17 cellular contexts compared by ENCODE assay signal in the genomic region with DNA sequence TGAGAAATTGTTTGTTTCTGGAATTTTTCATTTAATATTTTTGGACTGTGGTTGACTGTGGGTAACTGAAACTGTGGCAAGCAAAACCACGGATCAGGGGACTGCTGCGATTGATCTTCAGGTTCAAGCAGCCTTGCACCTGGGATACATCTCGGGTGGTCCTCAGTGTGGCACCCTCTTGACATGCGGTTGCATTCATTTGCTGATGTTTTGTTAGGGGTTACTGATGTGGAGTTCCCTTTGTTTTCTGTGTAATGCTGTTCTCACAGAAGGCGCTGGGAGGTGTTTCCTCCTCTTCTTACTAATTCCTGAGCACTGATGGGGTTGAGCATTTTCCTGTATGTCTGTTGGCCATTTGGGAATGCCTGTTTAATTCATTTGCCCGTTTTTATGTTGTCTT.
DNase-seq lines count a peak whose midpoint lies in the region; ATAC-seq, FAIRE-seq and TF ChIP-seq lines count a peak whose summit lies in the region.
"Had no signal": no experiment of that assay in that cellular context is flagged by ENCODE, and none has a peak within 500 bp of the region (broad histone marks: within the 10 kb centered on the region; RNA-seq: fewer than 3 reads in every experiment).

No MANE protein-coding gene starts in this region.

- peaks cover 35% of the 10 kb centered on the region for H3K4me1 Mint-ChIP-seq in progenitor cell of endocrine pancreas (ENCODE audit: low read depth)

- DNase-seq in GM19239 (ENCODE audit: insufficient read length, low spot score) (no peak), progenitor cell of endocrine pancreas (ENCODE audit: low spot score, unreplicated experiment) (no peak), foreskin fibroblast (no peak)
- no peak for DNase-seq in activated CD8-positive, alpha-beta memory T cell treated with anti-CD3 and anti-CD28 coated beads, Interleukin-2, amount 50 U/mL, for 48 hours
- no peak for DNase-seq in effector CD4-positive, alpha-beta T cell
- DNase-seq: activated CD8-positive, alpha-beta memory T cell treated with anti-CD3 and anti-CD28 coated beads, Interleukin-2, amount 50 U/mL, for 4 hours; effector CD8-positive, alpha-beta T cell; PC-3; retina; SW 1271; thyroid gland had no signal

- H3K9me3 ChIP-seq in OCI-LY1 (ENCODE audit: low read length), result no peaks in the 10 kb centered on the region
- H3K9me3 ChIP-seq: thyroid gland had no signal

- peaks cover 89% of the 10 kb centered on the region for H3K4me1 ChIP-seq in OCI-LY1 (ENCODE audit: insufficient read depth, low read length, severe bottlenecking)

- H3K79me2 ChIP-seq in OCI-LY1 (ENCODE audit: insufficient read depth, low read length), result peaks cover 42% of the 10 kb centered on the region

- H4K20me1 ChIP-seq in OCI-LY1 (ENCODE audit: insufficient read depth, low read length), result no peaks in the 10 kb centered on the region

- peak overlapping the region; percentile 6 for H3K4me3 ChIP-seq in OCI-LY1 (ENCODE audit: low read depth, low read length, poor library complexity, severe bottlenecking)
- no peak overlapping the region for H3K4me3 ChIP-seq in foreskin fibroblast (ENCODE audit: low read depth in 1 of 2, low read length in 2 of 2)
- H3K4me3 ChIP-seq: thyroid gland had no signal

- H3K4me2 ChIP-seq in OCI-LY1 (ENCODE audit: low read length), result peak overlapping the region; percentile 65

- no peaks in the 10 kb centered on the region for H3K9me2 ChIP-seq in OCI-LY1 (ENCODE audit: low read depth, low read length)

- peak overlapping the region; percentile 18 for H3K27ac Mint-ChIP-seq in progenitor cell of endocrine pancreas

- FAIRE-seq in GM19239 (lab: Jason Lieb, UNC), result peak; percentile 71
- FAIRE-seq: islet of Langerhans had no signal

- no peaks in the 10 kb centered on the region for H3K9me3 Mint-ChIP-seq in progenitor cell of endocrine pancreas (ENCODE audit: low read depth)
- H3K9me3 Mint-ChIP-seq: activated naive CD4-positive, alpha-beta T cell treated with anti-CD3 and anti-CD28 coated beads, Interleukin-2, amount 50 U/mL, for 24 hours had no signal

- peaks cover 5% of the 10 kb centered on the region for H3K36me3 ChIP-seq in OCI-LY1 (ENCODE audit: insufficient read depth, low read length)
- H3K36me3 ChIP-seq: thyroid gland had no signal

- no peak overlapping the region for H2AFZ ChIP-seq in OCI-LY1 (ENCODE audit: low read length)

- H3K4me3 Mint-ChIP-seq in progenitor cell of endocrine pancreas (ENCODE audit: low read depth), result no peak overlapping the region
- H3K4me3 Mint-ChIP-seq: activated naive CD4-positive, alpha-beta T cell treated with anti-CD3 and anti-CD28 coated beads, Interleukin-2, amount 50 U/mL, for 24 hours; CD14-positive monocyte had no signal

- no peaks in the 10 kb centered on the region for H3K27me3 Mint-ChIP-seq in progenitor cell of endocrine pancreas
- H3K27me3 Mint-ChIP-seq: activated naive CD4-positive, alpha-beta T cell treated with anti-CD3 and anti-CD28 coated beads, Interleukin-2, amount 50 U/mL, for 24 hours had no signal

- TF ChIP-seq CTCF in OCI-LY1 (IDR thresholded peaks at IDR 0.05; ENCODE audit: low read length), result no peak
- TF ChIP-seq CTCF in progenitor cell of endocrine pancreas (IDR thresholded peaks at IDR 0.05; ENCODE audit: unreplicated experiment), result no peak
- TF ChIP-seq CTCF in foreskin fibroblast (IDR thresholded peaks at IDR 0.05; ENCODE audit: low read depth, low read length), result no peak

- H3K36me3 Mint-ChIP-seq in progenitor cell of endocrine pancreas (ENCODE audit: insufficient read depth), result peaks cover 5% of the 10 kb centered on the region

- peak; percentile 29 for ATAC-seq in esophagus mucosa
- ATAC-seq: activated CD4-positive, CD25-positive, alpha-beta regulatory T cell treated with anti-CD3 and anti-CD28 coated beads, Interleukin-2, amount 50 U/mL, for 24 hours; PC-3 had no signal

- 0 out of 2 replicates have a peak, but pooled peaks cover 11% of the 10 kb centered on the region for H3F3A ChIP-seq in OCI-LY1 (ENCODE audit: insufficient read depth, low read length)

- peak overlapping the region; percentile 7; the same call in 1 of the 2 replicates for H3K9ac ChIP-seq in OCI-LY1 (ENCODE audit: low read length)

- peak overlapping the region; percentile 94 for H3K27ac ChIP-seq in OCI-LY1 (ENCODE audit: low read depth, low read length, poor library complexity, severe bottlenecking)
- H3K27ac ChIP-seq: thyroid gland had no signal

- no peaks in the 10 kb centered on the region for H3K27me3 ChIP-seq in OCI-LY1 (ENCODE audit: insufficient read depth, low read length)
- H3K27me3 ChIP-seq: thyroid gland had no signal
